Comparison of ENCODE assay signal across 14 cellular contexts in genomic region chr6:44196351-44196750, GRCh38. TPM values are rescaled to one million over a fixed set of nuclear protein-coding genes. Genes with fewer than 3 reads are reported as not detected.
"Had no signal": no experiment of that assay in that cellular context is flagged by ENCODE, and none has a peak within 500 bp of the region (broad histone marks: within the 10 kb centered on the region; RNA-seq: fewer than 3 reads in every experiment).

No MANE protein-coding gene starts in this region.

RNA-seq across cellular contexts. Expression of gene MYMX, which starts 20.4 kb away (rescaled TPM):
- total RNA-seq: activated B cell treated with CpG ODN at 0.5 μM for 24 hours; activated CD4-positive, alpha-beta memory T cell treated with anti-CD3 and anti-CD28 coated beads for 36 hours; activated CD4-positive, alpha-beta memory T cell treated with anti-CD3 and anti-CD28 coated beads, Interleukin-2, amount 10 ng/mL, durations not matched to agents 7 days and 5 days; activated CD4-positive, alpha-beta T cell treated with anti-CD3 and anti-CD28 coated beads for 36 hours; activated CD4-positive, alpha-beta T cell treated with anti-CD3 and anti-CD28 coated beads, Interleukin-2, amount 10 ng/mL, durations not matched to agents 24 days and 14 days; activated CD4-positive, alpha-beta T cell treated with anti-CD3 and anti-CD28 coated beads, Interleukin-2, amount 10 ng/mL, durations not matched to agents 7 days and 5 days; activated CD8-positive, alpha-beta memory T cell treated with anti-CD3 and anti-CD28 coated beads for 36 hours; activated CD8-positive, alpha-beta memory T cell treated with anti-CD3 and anti-CD28 coated beads, Interleukin-2, amount 10 ng/mL, durations not matched to agents 7 days and 5 days; activated CD8-positive, alpha-beta T cell treated with anti-CD3 and anti-CD28 coated beads for 36 hours; activated CD8-positive, alpha-beta T cell treated with anti-CD3 and anti-CD28 coated beads, Interleukin-2, amount 10 ng/mL, durations not matched to agents 7 days and 5 days; T-cell; T-helper 1 cell treated with Interleukin-12 subunit alpha and Interleukin-12 subunit beta and Interleukin-4 antibody, amounts not matched to agents 30 ng/mL and 1 ng/mL, for 36 hours; T-helper 17 cell; T-helper 2 cell treated with Interferon-gamma antibody and Interleukin-4, amounts not matched to agents 100 ng/mL and 5 ng/mL, for 36 hours had no signal

RNA-seq across cellular contexts. Expression of gene CAPN11, which starts 37.7 kb away (rescaled TPM):
- total RNA-seq: activated B cell treated with CpG ODN at 0.5 μM for 24 hours; activated CD8-positive, alpha-beta memory T cell treated with anti-CD3 and anti-CD28 coated beads for 36 hours; activated CD8-positive, alpha-beta memory T cell treated with anti-CD3 and anti-CD28 coated beads, Interleukin-2, amount 10 ng/mL, durations not matched to agents 7 days and 5 days; T-helper 1 cell treated with Interleukin-12 subunit alpha and Interleukin-12 subunit beta and Interleukin-4 antibody, amounts not matched to agents 30 ng/mL and 1 ng/mL, for 36 hours; T-helper 2 cell treated with Interferon-gamma antibody and Interleukin-4, amounts not matched to agents 100 ng/mL and 5 ng/mL, for 36 hours had no signal
